In genomic region chr1:27149714-27150113, GRCh38 we compare ENCODE assay signal across 16 cellular contexts. TPM values are rescaled to one million over a fixed set of nuclear protein-coding genes. Genes with fewer than 3 reads are reported as not detected.
DNase-seq lines count a peak whose midpoint lies in the region; ATAC-seq and TF ChIP-seq lines count a peak whose summit lies in the region.
"Had no signal": no experiment of that assay in that cellular context is flagged by ENCODE, and none has a peak within 500 bp of the region (broad histone marks: within the 10 kb centered on the region; RNA-seq: fewer than 3 reads in every experiment).

No MANE protein-coding gene starts in this region.

- H3K4me1 ChIP-seq in right atrium auricular region, result peaks cover 0 to 90% of the 10 kb centered on the region in 2 donors
- H3K4me1 ChIP-seq in breast epithelium, result peaks cover 10 to 46% of the 10 kb centered on the region in 2 donors
- peaks cover 38 to 57% of the 10 kb centered on the region in 2 experiments for H3K4me1 ChIP-seq in trophoblast cell (ENCODE audit: control insufficient read depth in 1 of 2, insufficient read depth in 2 of 2, low read length in 2 of 2)
- peaks cover 70% of the 10 kb centered on the region for H3K4me1 ChIP-seq in upper lobe of right lung

- no peak overlapping the region for H2AFZ ChIP-seq in trophoblast cell (ENCODE audit: insufficient read depth, low read length, poor library complexity)

- H2BK120ac ChIP-seq in trophoblast cell (ENCODE audit: insufficient read depth, low read length, poor library complexity), result no peak overlapping the region

- H3K9ac ChIP-seq in trophoblast cell (ENCODE audit: low read length), result no peak overlapping the region

- no peaks in the 10 kb centered on the region for H3K36me3 ChIP-seq in right atrium auricular region
- H3K36me3 ChIP-seq in breast epithelium, result no peaks in the 10 kb centered on the region
- H3K36me3 ChIP-seq in trophoblast cell (ENCODE audit: control insufficient read depth in 1 of 2, insufficient read depth in 2 of 2, low read length in 2 of 2), result peaks cover 0 to 14% of the 10 kb centered on the region in 2 experiments
- H3K36me3 ChIP-seq in upper lobe of right lung, result no peaks in the 10 kb centered on the region
- H3K36me3 ChIP-seq: brain microvascular endothelial cell had no signal

- H3K9me3 ChIP-seq in right atrium auricular region (no peaks in the 10 kb centered on the region), breast epithelium (no peaks in the 10 kb centered on the region), trophoblast cell (ENCODE audit: insufficient read depth, low read depth, low read length) (no peaks in the 10 kb centered on the region), upper lobe of right lung (no peaks in the 10 kb centered on the region)

- H3K4me3 ChIP-seq in right atrium auricular region (no peak overlapping the region), breast epithelium (no peak overlapping the region), trophoblast cell (ENCODE audit: low read depth, low read length) (no peak overlapping the region), upper lobe of right lung (no peak overlapping the region)

- H2BK5ac ChIP-seq in trophoblast cell (ENCODE audit: low read depth, low read length, poor library complexity), result no peak overlapping the region

- WGBS in trophoblast cell (ENCODE audit: extremely low coverage, insufficient coverage, insufficient read length), result no CpG with 5 or more reads among the region's 4 CpGs

- H3K79me2 ChIP-seq in trophoblast cell (ENCODE audit: control insufficient read depth, insufficient read depth, low read length, poor library complexity), result peaks cover 35% of the 10 kb centered on the region

- ATAC-seq in left ventricle myocardium superior (no peak), upper lobe of right lung (peak; percentile 38), HG03457 (IDR thresholded peaks at IDR 0.05; ENCODE audit: unreplicated experiment) (no peak)

- peaks cover 27% of the 10 kb centered on the region for H3K79me1 ChIP-seq in trophoblast cell (ENCODE audit: low read length)

- no peak for TF ChIP-seq CTCF in right atrium auricular region (IDR thresholded peaks at IDR 0.05)
- no peak for TF ChIP-seq CTCF in breast epithelium (IDR thresholded peaks at IDR 0.05)
- no peak for TF ChIP-seq CTCF in upper lobe of right lung (IDR thresholded peaks at IDR 0.05)

- H3K4me2 ChIP-seq in trophoblast cell (ENCODE audit: low read length), result no peak overlapping the region

- no peak overlapping the region for H3K18ac ChIP-seq in trophoblast cell (ENCODE audit: low read length)

- H3K27me3 ChIP-seq in right atrium auricular region (no peaks in the 10 kb centered on the region), breast epithelium (no peaks in the 10 kb centered on the region), trophoblast cell (ENCODE audit: insufficient read depth, low read length) (no peaks in the 10 kb centered on the region), upper lobe of right lung (no peaks in the 10 kb centered on the region)
- H3K27me3 ChIP-seq: brain microvascular endothelial cell had no signal

- H2BK12ac ChIP-seq in trophoblast cell (ENCODE audit: low read length), result no peak overlapping the region

- H2AK5ac ChIP-seq in trophoblast cell (ENCODE audit: low read length), result peak overlapping the region; percentile 26

- no peak for TF ChIP-seq POLR2A in breast epithelium (IDR thresholded peaks at IDR 0.05)

- H4K8ac ChIP-seq in trophoblast cell (ENCODE audit: low read depth, low read length), result no peak overlapping the region

- no peak overlapping the region for H4K91ac ChIP-seq in trophoblast cell (ENCODE audit: low read depth, low read length)

- H3K23ac ChIP-seq in trophoblast cell (ENCODE audit: low read length), result no peak overlapping the region

- no peak for DNase-seq in right atrium auricular region (ENCODE audit: low spot score)
- no peak for DNase-seq in left ventricle myocardium superior
- DNase-seq in breast epithelium (ENCODE audit: low spot score in 2 of 2), result no peak
- DNase-seq in trophoblast cell, result no peak
- no peak for DNase-seq in upper lobe of right lung
- no peak for DNase-seq in GF-D8 (lab: John Stamatoyannopoulos, UW)
- no peak for DNase-seq in NCI-H2196 (lab: John Stamatoyannopoulos, UW; ENCODE audit: unreplicated experiment)
- DNase-seq: activated CD4-positive, alpha-beta T cell treated with anti-CD3 and anti-CD28 coated beads, Interleukin-2, amount 10 ng/mL, durations not matched to agents 24 days and 14 days; activated CD8-positive, alpha-beta memory T cell treated with anti-CD3 and anti-CD28 coated beads, Interleukin-2, amount 50 U/mL, for 48 hours; activated naive CD4-positive, alpha-beta T cell treated with anti-CD3 and anti-CD28 coated beads, Interleukin-2, amount 10 ng/mL, durations not matched to agents 7 days and 5 days; brain microvascular endothelial cell; NCI-H446 treated with DMSO at 0.1 percent for 48 hours; NK-92 treated with Interleukin-12 subunit alpha and Interleukin-12 subunit beta, amount 100 ng/mL, for 24 hours; RPMI8226; SW 1271 had no signal

- intact Hi-C loops in left ventricle myocardium superior (cut with micrococcal nuclease) (no loop called here), breast epithelium (cut with DNase I; ENCODE audit: low total_unique reads) (loop anchor here (5.0 kb wide), 1 partner anchor 32 kb away; no protein-coding TSS in a partner anchor), upper lobe of right lung (cut with DNase I) (loop anchor here (5.0 kb wide), 1 partner anchor 32 kb away; no protein-coding TSS in a partner anchor)

- no peak overlapping the region for H4K12ac ChIP-seq in trophoblast cell (ENCODE audit: low read depth, low read length)

- H3K27ac ChIP-seq in right atrium auricular region, result peak overlapping the region; percentile 60 to 72
- peak overlapping the region; percentile 80 to 97 for H3K27ac ChIP-seq in breast epithelium
- H3K27ac ChIP-seq in trophoblast cell (ENCODE audit: low read depth, low read length), result no peak overlapping the region
- peak overlapping the region; percentile 24 for H3K27ac ChIP-seq in upper lobe of right lung
- H3K27ac ChIP-seq: brain microvascular endothelial cell had no signal

- H3K4ac ChIP-seq in trophoblast cell (ENCODE audit: low read depth, low read length), result peak overlapping the region; percentile 66

- H3K14ac ChIP-seq in trophoblast cell (ENCODE audit: low read length), result peak overlapping the region; percentile 17

RNA-seq across cellular contexts. Expression of gene SLC9A1, which starts 5.2 kb away (rescaled TPM):
- 10 to 100 TPM; 20.0 to 28.3 TPM for total RNA-seq in right atrium auricular region
- total RNA-seq in left ventricle myocardium superior, result 23.1 TPM
- total RNA-seq in breast epithelium, result 10 to 100 TPM in 2 of 3 donors, 1 to 10 TPM in 1; 6.1 to 14.2 (median 13.8) TPM
- polyA plus RNA-seq in trophoblast cell (2013), result 114 and 122 TPM in 2 replicates
- 62.4 TPM for total RNA-seq in upper lobe of right lung
